In genomic region chr2:241595600-241596140, GRCh38 we compare ENCODE assay signal across 9 cellular contexts. TPM values are rescaled to one million over a fixed set of nuclear protein-coding genes. Genes with fewer than 3 reads are reported as not detected.
DNase-seq lines count a peak whose midpoint lies in the region; ATAC-seq, FAIRE-seq and TF ChIP-seq lines count a peak whose summit lies in the region.
"Had no signal": no experiment of that assay in that cellular context is flagged by ENCODE, and none has a peak within 500 bp of the region (broad histone marks: within the 10 kb centered on the region; RNA-seq: fewer than 3 reads in every experiment).

No MANE protein-coding gene starts in this region.

- H3K27ac ChIP-seq in HEK293 (ENCODE audit: extremely low read depth, low read depth, low read length), result no peak overlapping the region
- H3K27ac ChIP-seq: body of pancreas, psoas muscle had no signal

- no peak for FAIRE-seq in H54 (lab: Jason Lieb, UNC)

- no peak for TF ChIP-seq POLR2A in H54 (IDR thresholded peaks at IDR 0.05; ENCODE audit: low read depth, low read length)

- no peak overlapping the region for H3K4me3 ChIP-seq in AG04449 (ENCODE audit: low read depth, low read length)
- H3K4me3 ChIP-seq in HEK293 (ENCODE audit: low read depth, low read length), result no peak overlapping the region
- H3K4me3 ChIP-seq: body of pancreas, psoas muscle had no signal

- no peaks in the 10 kb centered on the region for H3K9me3 ChIP-seq in HEK293 (ENCODE audit: control insufficient read depth, insufficient read depth, low read depth, low read length)
- H3K9me3 ChIP-seq: body of pancreas, psoas muscle had no signal

- CTCF ChIA-PET in AG04449 (lab: Yijun Ruan, JAX), result interaction anchor here (0.6 kb wide), 1 partner anchor 18 kb away, joined by 3 read pairs; no protein-coding TSS in a partner anchor
- CTCF ChIA-PET in HEK293 (lab: Yijun Ruan, JAX), result interaction anchor here (0.6 to 0.8 kb wide), 4 partner anchors 40 to 204 kb away, joined by 3 read pairs; no protein-coding TSS in a partner anchor

- DNase-seq in AG04449 (ENCODE audit: low read depth, low spot score), result no peak
- no peak for DNase-seq in H54 (ENCODE audit: insufficient read length, low spot score)
- DNase-seq in OCI-M1 (lab: John Stamatoyannopoulos, UW), result no peak
- DNase-seq: body of pancreas, NCI-H524 treated with DMSO at 0.1 percent for 48 hours, psoas muscle had no signal

- H3K4me1 ChIP-seq in HEK293 (ENCODE audit: control insufficient read depth, insufficient read depth, low read length), result no peaks in the 10 kb centered on the region
- H3K4me1 ChIP-seq: body of pancreas had no signal

- POLR2A ChIA-PET in AG04449 (lab: Yijun Ruan, JAX) (interaction anchor here (0.6 kb wide), 1 partner anchor 241 kb away, joined by 3 read pairs; no protein-coding TSS in a partner anchor), HEK293 (lab: Yijun Ruan, JAX) (interaction anchor here (0.6 kb wide), 1 partner anchor 105 kb away, joined by 5 read pairs; no protein-coding TSS in a partner anchor)

- peak; percentile 64 for ATAC-seq in esophagus mucosa
- no peak for ATAC-seq in GM19395 (IDR thresholded peaks at IDR 0.05; ENCODE audit: unreplicated experiment)
- ATAC-seq: body of pancreas had no signal

- TF ChIP-seq CTCF in AG04449 (IDR thresholded peaks at IDR 0.05; ENCODE audit: insufficient read depth, low read length, missing control alignments), result peak; percentile 4
- peak; percentile 36; the same call in 1 of the 2 replicates for TF ChIP-seq CTCF in HEK293 (tag by site-specific recombination; IDR thresholded peaks at IDR 0.05)

- H3K36me3 ChIP-seq in HEK293 (ENCODE audit: control insufficient read depth in 2 of 2, insufficient read depth in 1 of 2, low read length in 2 of 2), result peaks cover 21 to 82% of the 10 kb centered on the region in 2 experiments; a peak in 2 of 3 replicates

TF ChIP-seq in HEK293, 187 proteins besides CTCF, POLR2A, EP300 and RAD21:
- TF ChIP-seq ZNF530 (tag by site-specific recombination; IDR thresholded peaks at IDR 0.05; ENCODE audit: low read depth) (no peak), ZNF341 (tag by site-specific recombination; IDR thresholded peaks at IDR 0.05; ENCODE audit: low read depth) (no peak), GLIS2 (tag by site-specific recombination; IDR thresholded peaks at IDR 0.05) (no peak), MZF1 (tag by site-specific recombination; IDR thresholded peaks at IDR 0.05; ENCODE audit: borderline replicate concordance) (no peak), ZNF354C (tag by site-specific recombination; IDR thresholded peaks at IDR 0.05; ENCODE audit: borderline replicate concordance, low read depth) (no peak), ZNF426 (tag by site-specific recombination; IDR thresholded peaks at IDR 0.05) (no peak), ZSCAN18 (tag by site-specific recombination; IDR thresholded peaks at IDR 0.05) (no peak), ZNF501 (tag by site-specific recombination; IDR thresholded peaks at IDR 0.05) (no peak)
TF ChIP-seq in HEK293: peak in this region for 0.

RNA-seq across cellular contexts. Expression of gene BOK, which starts 37.1 kb away (rescaled TPM):
- 35.0 TPM for total RNA-seq in esophagus mucosa

RNA-seq across cellular contexts. Expression of gene THAP4, which starts 41.3 kb away (rescaled TPM):
- 38.9 TPM for total RNA-seq in esophagus mucosa

RNA-seq across cellular contexts. Expression of gene ATG4B, which starts 41.8 kb away (rescaled TPM):
- 38.3 TPM for total RNA-seq in esophagus mucosa
